In the genomic region with DNA sequence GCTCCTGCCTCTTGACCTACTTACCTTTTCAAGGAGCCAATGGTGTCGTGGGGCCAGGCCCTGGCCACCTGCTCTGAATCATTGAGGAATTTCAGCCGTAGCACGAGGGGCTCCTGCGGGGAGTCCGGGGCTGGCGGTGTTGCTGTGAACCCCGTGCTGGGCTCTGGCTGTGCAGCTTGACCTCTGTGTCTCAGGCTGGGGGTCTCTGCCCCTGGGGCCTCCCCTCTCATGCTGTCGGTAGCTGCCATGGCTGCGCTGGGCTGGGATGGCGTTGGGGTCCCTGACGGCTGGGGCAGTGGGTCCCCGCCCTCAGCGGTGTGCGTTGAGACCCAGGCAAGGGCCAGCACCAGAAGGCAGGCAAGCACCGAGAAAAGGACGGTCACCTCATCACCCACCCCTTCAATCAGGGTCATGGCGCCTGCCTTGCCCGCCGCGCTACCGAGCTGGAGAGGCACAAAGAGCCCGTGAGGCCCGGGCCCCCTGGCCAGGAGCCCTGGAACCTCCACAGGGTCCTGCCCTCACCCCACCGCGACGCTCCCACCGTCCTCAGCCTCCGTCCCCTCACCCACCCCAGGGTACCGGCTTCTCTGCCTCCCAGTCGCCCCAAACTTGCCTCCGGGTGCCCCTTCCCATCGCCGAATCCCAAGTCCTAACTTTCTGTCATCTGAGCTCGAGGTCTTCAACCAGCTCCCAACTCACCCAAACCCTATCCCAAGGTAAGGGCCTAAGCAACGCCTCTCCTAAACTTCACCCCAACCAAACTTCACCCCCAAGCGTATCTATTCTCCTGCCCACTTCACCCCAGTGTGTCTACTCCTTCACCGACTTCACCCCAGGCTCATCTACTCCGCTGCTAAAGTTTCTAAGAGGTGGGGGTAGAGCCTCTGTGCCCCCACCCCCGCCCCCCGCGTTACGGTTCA, we compare ENCODE assay signal across 8 cellular contexts. TPM values are rescaled to one million over a fixed set of nuclear protein-coding genes. Genes with fewer than 3 reads are reported as not detected.
DNase-seq lines count a peak whose midpoint lies in the region; ATAC-seq and TF ChIP-seq lines count a peak whose summit lies in the region.

No MANE protein-coding gene starts in this region.

- H3K27ac ChIP-seq in transverse colon, result peak overlapping the region; percentile 93 to 98 (median 97)

- H3K4me3 ChIP-seq in astrocyte of the spinal cord (ENCODE audit: low read depth, low read length), result peak overlapping the region; percentile 76
- peak overlapping the region; percentile 85 for H3K4me3 ChIP-seq in lower leg skin (ENCODE audit: low read depth, poor library complexity, severe bottlenecking)
- peak overlapping the region; percentile 58 to 88 (median 83) for H3K4me3 ChIP-seq in transverse colon

- intact Hi-C loops in lower leg skin (cut with DNase I; ENCODE audit: low total_unique reads), result no loop called here
- intact Hi-C loops in transverse colon (cut with DNase I; ENCODE audit: low total_unique reads), result no loop called here

- TF ChIP-seq EP300 in transverse colon (IDR thresholded peaks at IDR 0.05; ENCODE audit: low read depth), result no peak

- H3K4me1 ChIP-seq in transverse colon, result peaks cover 33 to 60% (median 47%) of the 10 kb centered on the region in 4 donors

- TF ChIP-seq CTCF in astrocyte of the spinal cord (IDR thresholded peaks at IDR 0.05; ENCODE audit: low read depth, low read length), result no peak
- TF ChIP-seq CTCF in lower leg skin (IDR thresholded peaks at IDR 0.05), result no peak
- TF ChIP-seq CTCF in transverse colon (IDR thresholded peaks at IDR 0.05), result no peak

- TF ChIP-seq POLR2A in lower leg skin (IDR thresholded peaks at IDR 0.05), result no peak
- TF ChIP-seq POLR2A in transverse colon (IDR thresholded peaks at IDR 0.05), result no peak

- DNase-seq in activated T-cell treated with anti-CD3 and anti-CD28 coated beads, Interleukin-2, amount 50 U/mL, for 24 hours, result no peak
- no peak for DNase-seq in activated T-cell treated with anti-CD3 and anti-CD28 coated beads, Interleukin-2, amount 50 U/mL, for 48 hours
- DNase-seq in astrocyte of the spinal cord (ENCODE audit: low read depth, low spot score), result no peak
- DNase-seq in lower leg skin (ENCODE audit: low spot score in 2 of 2), result no peak
- DNase-seq in transverse colon, result no peak
- no peak for DNase-seq in germinal center (ENCODE audit: low spot score)
- DNase-seq in amygdala (lab: John Stamatoyannopoulos, UW), result no peak

- H3K27ac Mint-ChIP-seq in activated T-cell treated with anti-CD3 and anti-CD28 coated beads, Interleukin-2, amount 50 U/mL, for 24 hours, result peak overlapping the region; percentile 95

- H3K9me3 ChIP-seq in transverse colon, result no peaks in the 10 kb centered on the region

- peaks cover 35% of the 10 kb centered on the region for H3K36me3 Mint-ChIP-seq in activated T-cell treated with anti-CD3 and anti-CD28 coated beads, Interleukin-2, amount 50 U/mL, for 24 hours (ENCODE audit: low read depth)

- 45 to 46% methylated on average over 34 to 37 of the region's 42 CpGs for WGBS in lower leg skin, 2 donors
- 0 to 28% methylated on average over 7 to 20 of the region's 42 CpGs for WGBS in transverse colon (ENCODE audit: low coverage in 1 of 2), 2 donors

- no peaks in the 10 kb centered on the region for H3K9me3 Mint-ChIP-seq in activated T-cell treated with anti-CD3 and anti-CD28 coated beads, Interleukin-2, amount 50 U/mL, for 24 hours

- H3K27me3 Mint-ChIP-seq in activated T-cell treated with anti-CD3 and anti-CD28 coated beads, Interleukin-2, amount 50 U/mL, for 24 hours, result peaks cover 7% of the 10 kb centered on the region

- in situ Hi-C loops in astrocyte of the spinal cord (cut with HindIII; ENCODE audit: low sequenced_read_pairs) (no loop called here), transverse colon (cut with MboI; ENCODE audit: low pct_ligation_motif_present in 1 of 4, low pct_unique_long_range_greater_than_20kb in 1 of 4, low sequenced_read_pairs in 3 of 4) (no loop called here)

- no peak for ATAC-seq in GM18520 (IDR thresholded peaks at IDR 0.05; ENCODE audit: unreplicated experiment)

- H3K36me3 ChIP-seq in transverse colon, result no peaks in the 10 kb centered on the region

- peaks cover 51% of the 10 kb centered on the region for H3K4me1 Mint-ChIP-seq in activated T-cell treated with anti-CD3 and anti-CD28 coated beads, Interleukin-2, amount 50 U/mL, for 24 hours (ENCODE audit: low read depth)

- peak overlapping the region; percentile 95 for H3K4me3 Mint-ChIP-seq in activated T-cell treated with anti-CD3 and anti-CD28 coated beads, Interleukin-2, amount 50 U/mL, for 24 hours

- H3K27me3 ChIP-seq in transverse colon, result no peaks in the 10 kb centered on the region

RNA-seq across cellular contexts. Expression of gene TMUB1, which starts 0.9 kb away (rescaled TPM):
- 10 to 100 TPM; 58.5 to 61.7 (median 60.4) TPM for total RNA-seq in lower leg skin
- total RNA-seq in transverse colon, result 100 to 1,000 TPM in 1 of 4 donors, 10 to 100 TPM in 3; 67.5 to 105 (median 85.9) TPM

RNA-seq across cellular contexts. Expression of gene FASTK, which starts 1.8 kb away (rescaled TPM):
- 10 to 100 TPM; 47.4 to 80.7 (median 69.0) TPM for total RNA-seq in lower leg skin
- total RNA-seq in transverse colon, result 100 to 1,000 TPM; 121 to 241 (median 144) TPM

RNA-seq across cellular contexts. Expression of gene AGAP3, which starts 3.9 kb away (rescaled TPM):
- total RNA-seq in lower leg skin, result 100 to 1,000 TPM in 3 of 4 donors, 10 to 100 TPM in 1; 81.2 to 132 (median 102) TPM
- total RNA-seq in transverse colon, result 10 to 100 TPM; 54.9 to 74.4 (median 63.8) TPM

RNA-seq across cellular contexts. Expression of gene SLC4A2, which starts 23.0 kb away (rescaled TPM):
- total RNA-seq in lower leg skin (10 to 100 TPM; 56.3 to 83.5 (median 67.7) TPM), transverse colon (100 to 1,000 TPM in 2 of 4 donors, 10 to 100 TPM in 2; 61.7 to 464 (median 83.2) TPM)

RNA-seq across cellular contexts. Expression of gene CDK5, which starts 24.7 kb away (rescaled TPM):
- 10 to 100 TPM in 1 of 4 donors, 1 to 10 TPM in 3; 3.9 to 13.7 (median 7.2) TPM for total RNA-seq in lower leg skin
- total RNA-seq in transverse colon, result 10 to 100 TPM in 3 of 4 donors, 1 to 10 TPM in 1; 1.1 to 33.8 (median 10.7) TPM
